ENCODE assay signal across 7 cellular contexts in the genomic region with DNA sequence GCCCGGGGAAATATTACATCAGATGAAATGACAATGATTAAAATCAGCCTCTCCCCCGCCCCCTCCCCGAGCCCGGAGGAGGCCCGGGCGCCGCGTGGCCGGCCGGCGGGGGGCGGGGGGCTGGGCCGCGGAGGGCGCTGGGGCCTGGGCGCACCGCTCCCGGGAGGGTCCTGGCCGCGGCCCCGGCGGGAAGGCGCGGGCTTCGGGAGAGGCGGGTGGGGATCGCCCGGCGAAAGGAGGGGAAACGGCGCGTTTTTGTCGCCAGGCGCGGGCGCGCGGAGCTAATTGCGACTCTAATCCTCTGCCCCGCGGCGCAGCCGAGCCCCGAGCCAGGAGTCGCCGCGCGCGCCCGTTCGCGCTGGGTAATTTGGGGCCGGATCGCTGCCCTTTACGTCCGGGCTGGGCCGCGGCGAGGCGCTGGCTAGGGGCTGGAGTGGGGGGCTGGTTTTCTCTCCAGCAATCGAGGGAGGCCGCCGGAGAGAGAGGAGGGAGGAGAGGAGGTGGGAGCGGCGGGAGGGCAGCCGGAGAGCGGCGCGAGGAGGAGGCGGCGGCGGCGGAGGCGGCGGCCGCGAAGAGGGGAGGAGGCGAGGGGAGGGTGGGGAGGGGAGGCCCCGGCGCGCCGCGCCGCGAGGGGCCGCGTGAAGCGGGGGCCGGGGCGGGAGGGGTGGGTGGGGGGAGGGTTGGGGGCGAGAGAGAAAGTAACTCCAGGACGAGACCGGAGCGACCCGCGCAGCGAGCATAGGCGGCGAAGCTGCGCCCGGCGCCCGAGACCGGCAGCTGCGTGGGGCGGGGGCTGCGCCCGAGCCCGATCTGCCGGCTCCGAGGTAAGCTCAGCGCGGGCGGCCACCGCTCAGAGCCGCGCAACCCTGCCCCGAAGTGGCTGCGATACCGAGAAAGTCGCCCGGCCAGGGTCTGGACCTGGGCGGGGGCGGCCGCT. TPM values are rescaled to one million over a fixed set of nuclear protein-coding genes. Genes with fewer than 3 reads are reported as not detected.
A peak's percentile ranks its signal among the peaks of the same experiment; 100 is the strongest.
DNase-seq lines count a peak whose midpoint lies in the region; ATAC-seq and TF ChIP-seq lines count a peak whose summit lies in the region.

A gene with protein sequence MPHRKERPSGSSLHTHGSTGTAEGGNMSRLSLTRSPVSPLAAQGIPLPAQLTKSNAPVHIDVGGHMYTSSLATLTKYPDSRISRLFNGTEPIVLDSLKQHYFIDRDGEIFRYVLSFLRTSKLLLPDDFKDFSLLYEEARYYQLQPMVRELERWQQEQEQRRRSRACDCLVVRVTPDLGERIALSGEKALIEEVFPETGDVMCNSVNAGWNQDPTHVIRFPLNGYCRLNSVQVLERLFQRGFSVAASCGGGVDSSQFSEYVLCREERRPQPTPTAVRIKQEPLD (plus strand): TSS at position 707 of the 937 bp plus-strand sequence. CDS start 3,585 bp downstream, outside the sequence.

- peak within 1 kb of the TSS; percentile 59 for H2AFZ ChIP-seq in osteoblast (ENCODE audit: low read length)

- peaks cover 2% of the 10 kb centered on the region for H4K20me1 ChIP-seq in osteoblast (ENCODE audit: insufficient read depth, low read length)

- H3K4me3 ChIP-seq in GM12865 (ENCODE audit: low read depth, low read length) (peak within 1 kb of the TSS; percentile 62), osteoblast (ENCODE audit: insufficient read depth, low read length) (peak within 1 kb of the TSS; percentile 76)

- peaks cover 3% of the 10 kb centered on the region for H3K36me3 ChIP-seq in osteoblast (ENCODE audit: insufficient read depth, low read length)

- DNase-seq in GM12865 (ENCODE audit: low read depth) (peak; percentile 52), NCI-H2171 (lab: John Stamatoyannopoulos, UW) (peak; percentile 54), Right ventricle myocardium superior (peak; percentile 71), osteoblast (ENCODE audit: insufficient read length, low spot score, missing footprints) (peak; percentile 92)

- H3K9me3 ChIP-seq in osteoblast (ENCODE audit: low read depth, low read length): no peaks in the 10 kb centered on the region

- peaks cover 2% of the 10 kb centered on the region for H3K4me1 Mint-ChIP-seq in activated naive CD8-positive, alpha-beta T cell (ENCODE audit: low read depth)

- H3K79me2 ChIP-seq in osteoblast (ENCODE audit: insufficient read depth, low read length): no peaks in the 10 kb centered on the region

- H3K9me3 Mint-ChIP-seq in activated naive CD8-positive, alpha-beta T cell (ENCODE audit: low read depth): no peaks in the 10 kb centered on the region

- peaks cover 8% of the 10 kb centered on the region for H3K4me1 ChIP-seq in osteoblast (ENCODE audit: insufficient read depth, low read length)

- peaks cover 19% of the 10 kb centered on the region for H3K27me3 Mint-ChIP-seq in activated naive CD8-positive, alpha-beta T cell

- peak; percentile 19 for ATAC-seq in Right ventricle myocardium superior (ENCODE audit: poor library complexity)
- ATAC-seq in GM18505 (IDR thresholded peaks at IDR 0.05; ENCODE audit: unreplicated experiment): no peak
- no peak for ATAC-seq in GM19397 (IDR thresholded peaks at IDR 0.05; ENCODE audit: unreplicated experiment)

- peak within 1 kb of the TSS; percentile 82 for H3K4me2 ChIP-seq in osteoblast (ENCODE audit: insufficient read depth, low read length)

- intact Hi-C loops in Right ventricle myocardium superior (cut with DNase I): loop anchor here (10.0 kb wide), 1 partner anchor 108 kb away; no protein-coding TSS in a partner anchor

- H3K36me3 Mint-ChIP-seq in activated naive CD8-positive, alpha-beta T cell: no peaks in the 10 kb centered on the region

- no peak for TF ChIP-seq POLR2A in GM18505 (IDR thresholded peaks at IDR 0.05; ENCODE audit: borderline replicate concordance, extremely low read depth, insufficient read depth, insufficient read length)

- H3K4me3 Mint-ChIP-seq in activated naive CD8-positive, alpha-beta T cell: peak within 1 kb of the TSS; percentile 83

- H3K27me3 ChIP-seq in osteoblast (ENCODE audit: insufficient read depth, low read length): no peaks in the 10 kb centered on the region

- peak within 1 kb of the TSS; percentile 28 for H3K27ac ChIP-seq in osteoblast (ENCODE audit: low read depth, low read length)

- no peak within 1 kb of the TSS for H3K27ac Mint-ChIP-seq in activated naive CD8-positive, alpha-beta T cell

- TF ChIP-seq CTCF in GM12865 (IDR thresholded peaks at IDR 0.05; ENCODE audit: insufficient read depth, low read depth, low read length, missing control alignments): no peak
- no peak for TF ChIP-seq CTCF in osteoblast (IDR thresholded peaks at IDR 0.05; ENCODE audit: extremely low read depth, low read depth, low read length)

RNA-seq across cellular contexts. Expression of the gene that starts here (rescaled TPM):
- total RNA-seq in Right ventricle myocardium superior: 11.0 TPM
- total RNA-seq in osteoblast: 39.5 and 55.7 TPM in 2 replicates
